Comparison of ENCODE assay signal across 1 cellular context in the genomic region with DNA sequence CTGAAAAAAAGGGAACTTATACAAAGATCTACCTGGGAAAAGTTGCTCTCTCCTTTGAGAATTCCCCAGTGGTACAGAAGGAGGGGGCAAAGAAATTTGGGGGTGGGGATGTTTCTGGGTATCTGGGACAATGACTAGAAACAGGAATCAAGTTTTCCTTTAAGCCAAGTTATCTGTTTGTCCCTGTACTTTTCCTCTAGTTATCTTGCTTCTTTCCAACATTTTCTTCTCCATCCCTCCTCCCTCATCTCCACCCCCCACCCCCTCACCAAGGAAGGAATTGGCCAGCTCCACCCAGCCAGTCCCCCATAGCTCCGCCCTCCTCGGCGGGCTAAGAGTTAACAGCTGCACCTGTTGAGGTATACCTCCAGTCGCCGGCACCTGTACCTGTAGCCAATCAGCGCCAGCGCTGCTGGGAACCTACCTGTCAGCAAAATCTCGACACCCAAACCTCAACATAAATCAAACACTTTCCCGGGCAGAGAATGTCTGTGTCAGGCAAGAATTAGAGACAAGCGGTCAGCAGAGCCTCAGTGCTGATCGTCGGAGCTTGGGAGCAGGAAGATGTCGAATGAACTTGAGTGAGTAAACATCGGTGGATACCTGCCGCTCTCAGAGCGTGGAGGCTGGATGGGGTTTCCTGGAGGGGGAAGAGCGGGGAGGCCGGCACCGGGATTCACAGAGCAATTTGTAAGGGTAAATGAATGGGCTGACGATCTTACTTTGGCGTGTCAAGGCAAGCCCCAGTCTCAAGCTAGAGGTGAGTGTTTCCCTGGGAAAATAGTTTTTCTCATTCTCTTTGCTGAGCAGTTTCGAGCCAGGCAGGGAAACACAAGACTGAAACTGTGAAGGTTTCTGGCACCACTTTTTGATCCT.
TF ChIP-seq lines count a peak whose summit lies in the region.

TSS of gene GRHL3 (plus strand) at position 370 of the 876 bp plus-strand sequence. CDS start at position 565, 195 bp downstream.

TF ChIP-seq in HEK293, 187 proteins besides CTCF, POLR2A, EP300 and RAD21 (continued from another document and continues in another):
- TF ChIP-seq PRDM10 (tag by site-specific recombination; IDR thresholded peaks at IDR 0.05) (peak; percentile 98), ZXDB (tag by site-specific recombination; IDR thresholded peaks at IDR 0.05) (peak; percentile 72), KLF7 (tag by site-specific recombination; IDR thresholded peaks at IDR 0.05; ENCODE audit: borderline replicate concordance) (no peak), PRDM6 (tag by site-specific recombination; IDR thresholded peaks at IDR 0.05) (peak; percentile 73), SCRT2 (tag by site-specific recombination; IDR thresholded peaks at IDR 0.05) (peak; percentile 100), ZNF341 (tag by site-specific recombination; IDR thresholded peaks at IDR 0.05; ENCODE audit: low read depth) (peak; percentile 37; the same call in 1 of the 2 replicates), AEBP2 (tag by site-specific recombination; IDR thresholded peaks at IDR 0.05; ENCODE audit: borderline replicate concordance) (no peak), ZNF548 (tag by site-specific recombination; IDR thresholded peaks at IDR 0.05) (no peak), BCL11A (tag by site-specific recombination; IDR thresholded peaks at IDR 0.05; ENCODE audit: low read depth) (0 out of 2 replicates have a peak, but pooled peaks have one; percentile 17), TRIM28 (IDR thresholded peaks at IDR 0.05; ENCODE audit: borderline replicate concordance, low read length) (peak; percentile 81), ZNF791 (tag by site-specific recombination; IDR thresholded peaks at IDR 0.05) (no peak), ZBTB49 (tag by site-specific recombination; IDR thresholded peaks at IDR 0.05; ENCODE audit: low read depth) (no peak), ZNF239 (tag by site-specific recombination; IDR thresholded peaks at IDR 0.05) (no peak), ZNF362 (tag by site-specific recombination; IDR thresholded peaks at IDR 0.05) (no peak), ZNF132 (tag by site-specific recombination; IDR thresholded peaks at IDR 0.05; ENCODE audit: borderline replicate concordance) (no peak), ZNF423 (tag by site-specific recombination; IDR thresholded peaks at IDR 0.05) (no peak), ZFP69B (tag by site-specific recombination; IDR thresholded peaks at IDR 0.05) (no peak), ZNF629 (tag by site-specific recombination; IDR thresholded peaks at IDR 0.05) (no peak), ZNF10 (tag by site-specific recombination; IDR thresholded peaks at IDR 0.05) (peak; percentile 99), ZNF639 (tag by site-specific recombination; IDR thresholded peaks at IDR 0.05) (0 out of 2 replicates have a peak, but pooled peaks have one; percentile 16), ZNF2 (tag by site-specific recombination; IDR thresholded peaks at IDR 0.05) (peak; percentile 23; the same call in 1 of the 2 replicates), ZNF501 (tag by site-specific recombination; IDR thresholded peaks at IDR 0.05) (0 out of 2 replicates have a peak, but pooled peaks have one; percentile 60), ZNF514 (tag by site-specific recombination; IDR thresholded peaks at IDR 0.05) (no peak), ZFP37 (tag by site-specific recombination; IDR thresholded peaks at IDR 0.05) (0 out of 2 replicates have a peak, but pooled peaks have one; percentile 21), ZNF76 (tag by site-specific recombination; IDR thresholded peaks at IDR 0.05; ENCODE audit: borderline replicate concordance, low read depth) (no peak), SP3 (tag by site-specific recombination; IDR thresholded peaks at IDR 0.05) (peak; percentile 54), KLF8 (tag by site-specific recombination; IDR thresholded peaks at IDR 0.05) (no peak), PATZ1 (tag by site-specific recombination; IDR thresholded peaks at IDR 0.05) (peak; percentile 40; the same call in 1 of the 2 replicates)
- TF ChIP-seq, protein P1, sequence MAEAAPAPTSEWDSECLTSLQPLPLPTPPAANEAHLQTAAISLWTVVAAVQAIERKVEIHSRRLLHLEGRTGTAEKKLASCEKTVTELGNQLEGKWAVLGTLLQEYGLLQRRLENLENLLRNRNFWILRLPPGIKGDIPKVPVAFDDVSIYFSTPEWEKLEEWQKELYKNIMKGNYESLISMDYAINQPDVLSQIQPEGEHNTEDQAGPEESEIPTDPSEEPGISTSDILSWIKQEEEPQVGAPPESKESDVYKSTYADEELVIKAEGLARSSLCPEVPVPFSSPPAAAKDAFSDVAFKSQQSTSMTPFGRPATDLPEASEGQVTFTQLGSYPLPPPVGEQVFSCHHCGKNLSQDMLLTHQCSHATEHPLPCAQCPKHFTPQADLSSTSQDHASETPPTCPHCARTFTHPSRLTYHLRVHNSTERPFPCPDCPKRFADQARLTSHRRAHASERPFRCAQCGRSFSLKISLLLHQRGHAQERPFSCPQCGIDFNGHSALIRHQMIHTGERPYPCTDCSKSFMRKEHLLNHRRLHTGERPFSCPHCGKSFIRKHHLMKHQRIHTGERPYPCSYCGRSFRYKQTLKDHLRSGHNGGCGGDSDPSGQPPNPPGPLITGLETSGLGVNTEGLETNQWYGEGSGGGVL (tag by site-specific recombination; IDR thresholded peaks at IDR 0.05), result peak; percentile 78
- TF ChIP-seq, protein P2, sequence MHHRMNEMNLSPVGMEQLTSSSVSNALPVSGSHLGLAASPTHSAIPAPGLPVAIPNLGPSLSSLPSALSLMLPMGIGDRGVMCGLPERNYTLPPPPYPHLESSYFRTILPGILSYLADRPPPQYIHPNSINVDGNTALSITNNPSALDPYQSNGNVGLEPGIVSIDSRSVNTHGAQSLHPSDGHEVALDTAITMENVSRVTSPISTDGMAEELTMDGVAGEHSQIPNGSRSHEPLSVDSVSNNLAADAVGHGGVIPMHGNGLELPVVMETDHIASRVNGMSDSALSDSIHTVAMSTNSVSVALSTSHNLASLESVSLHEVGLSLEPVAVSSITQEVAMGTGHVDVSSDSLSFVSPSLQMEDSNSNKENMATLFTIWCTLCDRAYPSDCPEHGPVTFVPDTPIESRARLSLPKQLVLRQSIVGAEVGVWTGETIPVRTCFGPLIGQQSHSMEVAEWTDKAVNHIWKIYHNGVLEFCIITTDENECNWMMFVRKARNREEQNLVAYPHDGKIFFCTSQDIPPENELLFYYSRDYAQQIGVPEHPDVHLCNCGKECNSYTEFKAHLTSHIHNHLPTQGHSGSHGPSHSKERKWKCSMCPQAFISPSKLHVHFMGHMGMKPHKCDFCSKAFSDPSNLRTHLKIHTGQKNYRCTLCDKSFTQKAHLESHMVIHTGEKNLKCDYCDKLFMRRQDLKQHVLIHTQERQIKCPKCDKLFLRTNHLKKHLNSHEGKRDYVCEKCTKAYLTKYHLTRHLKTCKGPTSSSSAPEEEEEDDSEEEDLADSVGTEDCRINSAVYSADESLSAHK (tag by site-specific recombination; IDR thresholded peaks at IDR 0.05), result peak; percentile 89
- TF ChIP-seq, protein P3, sequence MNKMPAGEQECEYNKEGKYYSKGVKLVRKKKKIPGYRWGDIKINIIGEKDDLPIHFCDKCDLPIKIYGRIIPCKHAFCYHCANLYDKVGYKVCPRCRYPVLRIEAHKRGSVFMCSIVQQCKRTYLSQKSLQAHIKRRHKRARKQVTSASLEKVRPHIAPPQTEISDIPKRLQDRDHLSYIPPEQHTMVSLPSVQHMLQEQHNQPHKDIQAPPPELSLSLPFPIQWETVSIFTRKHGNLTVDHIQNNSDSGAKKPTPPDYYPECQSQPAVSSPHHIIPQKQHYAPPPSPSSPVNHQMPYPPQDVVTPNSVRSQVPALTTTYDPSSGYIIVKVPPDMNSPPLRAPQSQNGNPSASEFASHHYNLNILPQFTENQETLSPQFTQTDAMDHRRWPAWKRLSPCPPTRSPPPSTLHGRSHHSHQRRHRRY (tag by site-specific recombination; IDR thresholded peaks at IDR 0.05), result no peak
